1 cellular context compared by ENCODE assay signal in genomic region chr1:31297273-31298247, GRCh38.
TF ChIP-seq lines count a peak whose summit lies in the region.

No MANE protein-coding gene starts in this region.

TF ChIP-seq in HEK293, 187 proteins besides CTCF, POLR2A, EP300 and RAD21 (continued from another document):
- TF ChIP-seq ZNF488 (tag by site-specific recombination; IDR thresholded peaks at IDR 0.05) (no peak), ZNF624 (tag by site-specific recombination; IDR thresholded peaks at IDR 0.05) (no peak), ZNF366 (tag by site-specific recombination; conservative IDR thresholded peaks at IDR 0.05) (0 out of 2 replicates have a peak, but pooled peaks have one; percentile 9), KLF16 (tag by site-specific recombination; IDR thresholded peaks at IDR 0.05) (0 out of 2 replicates have a peak, but pooled peaks have one; percentile 49), ZNF530 (tag by site-specific recombination; IDR thresholded peaks at IDR 0.05; ENCODE audit: low read depth) (no peak), SP2 (tag by site-specific recombination; IDR thresholded peaks at IDR 0.05) (0 out of 2 replicates have a peak, but pooled peaks have one; percentile 12), ZNF394 (tag by site-specific recombination; IDR thresholded peaks at IDR 0.05; ENCODE audit: borderline replicate concordance) (no peak), ZNF10 (tag by site-specific recombination; IDR thresholded peaks at IDR 0.05) (peak; percentile 67; the same call in 1 of the 2 replicates), ZNF19 (tag by site-specific recombination; IDR thresholded peaks at IDR 0.05; ENCODE audit: low read depth) (no peak)
TF ChIP-seq in HEK293: peak in this region for 18.
